ENCODE assay signal across 16 cellular contexts in the genomic region with DNA sequence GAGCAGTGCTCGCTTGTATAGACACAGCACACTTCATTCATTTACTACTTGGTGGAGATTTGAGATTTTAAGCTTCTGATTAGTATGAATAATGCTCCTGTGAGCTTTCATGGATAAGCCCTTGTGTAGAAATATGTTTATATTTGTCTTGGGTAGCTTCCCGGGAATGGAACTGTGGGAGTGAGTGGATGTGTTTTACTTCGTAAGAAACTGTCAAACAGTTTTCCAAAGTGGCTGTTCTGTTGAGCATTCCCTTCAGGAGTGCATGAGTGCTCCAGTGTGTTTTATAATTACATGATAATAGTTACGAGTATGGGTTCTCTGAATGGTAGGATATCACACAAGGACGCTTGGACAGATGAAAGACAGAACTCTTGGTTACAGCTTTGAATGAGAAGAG. TPM values are rescaled to one million over a fixed set of nuclear protein-coding genes. Genes with fewer than 3 reads are reported as not detected.
"Had no signal": no experiment of that assay in that cellular context is flagged by ENCODE, and none has a peak within 500 bp of the region (broad histone marks: within the 10 kb centered on the region; RNA-seq: fewer than 3 reads in every experiment).

No MANE protein-coding gene starts in this region.

- H3K4me3 ChIP-seq: lower lobe of right lung, skin epidermis, suprapubic skin, transverse colon, vagina had no signal

- DNase-seq: activated CD4-positive, alpha-beta T cell treated with anti-CD3 and anti-CD28 coated beads, Interleukin-2, amount 50 U/mL, for 4 hours; activated gamma-delta T cell treated with Interleukin-2 at 50 U/mL for 16 hours; effector memory CD8-positive, alpha-beta T cell; foreskin melanocyte; lower lobe of right lung; natural killer cell; occipital lobe; retina; SW 1271; T-helper 2 cell; transverse colon had no signal

- H3K36me3 ChIP-seq: lower lobe of right lung, suprapubic skin, transverse colon, vagina had no signal

- H3K9me3 ChIP-seq: lower lobe of right lung, suprapubic skin, transverse colon, vagina had no signal

- H3K27me3 ChIP-seq: suprapubic skin, transverse colon, vagina had no signal

- ATAC-seq: effector memory CD8-positive, alpha-beta T cell; lower lobe of right lung; natural killer cell had no signal

- H3K4me1 ChIP-seq: lower lobe of right lung, suprapubic skin, transverse colon, vagina had no signal

- H3K27ac ChIP-seq: lower lobe of right lung, skin epidermis, suprapubic skin, transverse colon, vagina, VCaP had no signal

RNA-seq across cellular contexts. Expression of gene VWC2, which starts 49.4 kb away (rescaled TPM):
- total RNA-seq: dermis microvascular lymphatic vessel endothelial cell, natural killer cell had no signal
